In genomic region chr19:35040474-35040825, GRCh38 we compare ENCODE assay signal across 11 cellular contexts. TPM values are rescaled to one million over a fixed set of nuclear protein-coding genes. Genes with fewer than 3 reads are reported as not detected.
DNase-seq lines count a peak whose midpoint lies in the region; ATAC-seq and TF ChIP-seq lines count a peak whose summit lies in the region.
"Had no signal": no experiment of that assay in that cellular context is flagged by ENCODE, and none has a peak within 500 bp of the region (broad histone marks: within the 10 kb centered on the region; RNA-seq: fewer than 3 reads in every experiment).

No MANE protein-coding gene starts in this region.

- POLR2A ChIA-PET in CD8-positive, alpha-beta memory T cell (lab: Charles Lee) = no interaction called here

- H3K4me3 Mint-ChIP-seq in CD8-positive, alpha-beta memory T cell = peak overlapping the region; percentile 55 to 90 (median 80)
- peak overlapping the region; percentile 77 to 81 (median 80) for H3K4me3 Mint-ChIP-seq in immature natural killer cell

- no peak for TF ChIP-seq EP300 in sigmoid colon (IDR thresholded peaks at IDR 0.05)

- peak overlapping the region; percentile 16 for H3K27ac ChIP-seq in CD8-positive, alpha-beta memory T cell (ENCODE audit: low read depth, low read length)
- H3K27ac ChIP-seq in VCaP (peak overlapping the region; percentile 98), sigmoid colon (peak overlapping the region; percentile 29 to 64 (median 47))
- H3K27ac ChIP-seq: epithelial cell of prostate had no signal

- ATAC-seq in HG03457 (IDR thresholded peaks at IDR 0.05; ENCODE audit: unreplicated experiment) = no peak
- ATAC-seq in GM18907 (IDR thresholded peaks at IDR 0.05; ENCODE audit: unreplicated experiment) = no peak

- DNase-seq in CD8-positive, alpha-beta memory T cell = peak in 1 of 5 donors; percentile 23
- no peak for DNase-seq in immature natural killer cell
- DNase-seq in sigmoid colon = no peak
- DNase-seq in NCI-H2081 treated with DMSO at 0.1 percent for 48 hours (lab: John Stamatoyannopoulos, UW) = no peak
- no peak for DNase-seq in midbrain (lab: John Stamatoyannopoulos, UW)
- DNase-seq: NCI-H510A, SW 1271 had no signal

- H3K4me3 ChIP-seq in CD8-positive, alpha-beta memory T cell (ENCODE audit: low read length) = peak overlapping the region; percentile 56
- H3K4me3 ChIP-seq in sigmoid colon = peak overlapping the region in 1 of 4 donors; percentile 25

- no peaks in the 10 kb centered on the region for H3K9me3 ChIP-seq in CD8-positive, alpha-beta memory T cell (ENCODE audit: low read length)
- no peaks in the 10 kb centered on the region for H3K9me3 ChIP-seq in sigmoid colon

- peak overlapping the region in 7 of 8 donors; percentile 6 to 87 (median 74) for H3K27ac Mint-ChIP-seq in CD8-positive, alpha-beta memory T cell
- H3K27ac Mint-ChIP-seq in immature natural killer cell = peak overlapping the region in 5 of 6 donors; percentile 47 to 89 (median 58)

- no peaks in the 10 kb centered on the region for H3K9me3 Mint-ChIP-seq in CD8-positive, alpha-beta memory T cell
- H3K9me3 Mint-ChIP-seq in immature natural killer cell = no peaks in the 10 kb centered on the region

- no peaks in the 10 kb centered on the region for H3K36me3 Mint-ChIP-seq in CD8-positive, alpha-beta memory T cell
- no peaks in the 10 kb centered on the region for H3K36me3 Mint-ChIP-seq in immature natural killer cell

- CTCF ChIA-PET in CD8-positive, alpha-beta memory T cell (lab: Charles Lee) = no interaction called here

- H3K27me3 Mint-ChIP-seq in CD8-positive, alpha-beta memory T cell = peaks cover 2 to 5% of the 10 kb centered on the region in 2 donors
- peaks cover 5 to 16% (median 13%) of the 10 kb centered on the region in 3 donors for H3K27me3 Mint-ChIP-seq in immature natural killer cell (ENCODE audit: low read depth in 3 of 3)

- H3K4me1 ChIP-seq in CD8-positive, alpha-beta memory T cell (ENCODE audit: insufficient read depth, low read length) = peaks cover 31% of the 10 kb centered on the region
- peaks cover 0 to 34% (median 31%) of the 10 kb centered on the region in 4 donors for H3K4me1 ChIP-seq in sigmoid colon

- no peaks in the 10 kb centered on the region for H3K27me3 ChIP-seq in CD8-positive, alpha-beta memory T cell (ENCODE audit: insufficient read depth, low read length, poor library complexity, severe bottlenecking)
- peaks cover 6 to 33% (median 25%) of the 10 kb centered on the region in 3 donors for H3K27me3 ChIP-seq in sigmoid colon

- TF ChIP-seq CTCF in VCaP (conservative IDR thresholded peaks at IDR 0.05) (no peak), sigmoid colon (IDR thresholded peaks at IDR 0.05) (no peak)

- no peaks in the 10 kb centered on the region for H3K36me3 ChIP-seq in CD8-positive, alpha-beta memory T cell (ENCODE audit: insufficient read depth, low read length)
- H3K36me3 ChIP-seq in sigmoid colon = peaks cover 0 to 5% (median 0%) of the 10 kb centered on the region in 4 donors

- H3K4me1 Mint-ChIP-seq in CD8-positive, alpha-beta memory T cell = peaks cover 21 to 39% (median 26%) of the 10 kb centered on the region in 3 donors
- H3K4me1 Mint-ChIP-seq in immature natural killer cell = peaks cover 12 to 26% of the 10 kb centered on the region in 2 donors

- TF ChIP-seq POLR2A in sigmoid colon (IDR thresholded peaks at IDR 0.05) = no peak

- 20 to 24% methylated on average over 11 of the region's 11 CpGs for WGBS in sigmoid colon, 2 donors

- intact Hi-C loops in sigmoid colon (cut with DNase I) = no loop called here

RNA-seq across cellular contexts. Expression of gene HPN, which starts 1.1 kb away (rescaled TPM):
- not detected for total RNA-seq in CD8-positive, alpha-beta memory T cell
- 0.53 TPM for polyA plus RNA-seq in CD8-positive, alpha-beta memory T cell
- polyA plus RNA-seq in immature natural killer cell (not detected), sigmoid colon (1 to 10 TPM in 1 of 3 donors, under 1 TPM in 1, not detected in 1; 0.61 to 1.8 TPM)
- under 1 TPM in 3 of 4 donors, not detected in 1; 0.36 to 0.95 (median 0.66) TPM for total RNA-seq in sigmoid colon

RNA-seq across cellular contexts. Expression of gene SCN1B, which starts 10.2 kb away (rescaled TPM):
- total RNA-seq in CD8-positive, alpha-beta memory T cell = 1 to 10 TPM; 1.1 to 1.9 TPM
- polyA plus RNA-seq in CD8-positive, alpha-beta memory T cell = 1.3 TPM
- under 1 TPM; 0.27 to 0.83 (median 0.58) TPM for polyA plus RNA-seq in immature natural killer cell
- 10 to 100 TPM in 1 of 4 donors, 1 to 10 TPM in 3; 3.0 to 10.0 (median 6.6) TPM for total RNA-seq in sigmoid colon
- polyA plus RNA-seq in sigmoid colon = 1 to 10 TPM; 4.5 to 9.6 (median 4.9) TPM

RNA-seq across cellular contexts. Expression of gene GRAMD1A, which starts 40.3 kb away (rescaled TPM):
- total RNA-seq in CD8-positive, alpha-beta memory T cell = 100 to 1,000 TPM; 205 to 218 TPM
- polyA plus RNA-seq in CD8-positive, alpha-beta memory T cell = 51.4 TPM
- polyA plus RNA-seq in immature natural killer cell = 10 to 100 TPM in 1 of 3 donors, 1 to 10 TPM in 2; 6.7 to 19.1 (median 7.8) TPM
- total RNA-seq in sigmoid colon = 10 to 100 TPM; 27.1 to 58.9 (median 43.0) TPM
- polyA plus RNA-seq in sigmoid colon = 10 to 100 TPM in 2 of 3 donors, 1 to 10 TPM in 1; 5.1 to 41.1 (median 12.0) TPM

Comparison
In these comparisons a context has a peak if more than half of its experiments do, and no peak if none do; other contexts are left out.
1. H3K27ac ChIP-seq: peak in every context shown above with its lines; median percentile 98 in VCaP; 47 in sigmoid colon; 16 in CD8-positive, alpha-beta memory T cell.